Comparison of ENCODE assay signal across 19 cellular contexts in genomic region chr9:77877976-77878375, GRCh38.
A peak's percentile ranks its signal among the peaks of the same experiment; 100 is the strongest.
DNase-seq lines count a peak whose midpoint lies in the region; ATAC-seq, FAIRE-seq and TF ChIP-seq lines count a peak whose summit lies in the region.
"Had no signal": no experiment of that assay in that cellular context is flagged by ENCODE, and none has a peak within 500 bp of the region (broad histone marks: within the 10 kb centered on the region; RNA-seq: fewer than 3 reads in every experiment).

No MANE protein-coding gene starts in this region.

- H3K4me3 ChIP-seq in SJCRH30 = no peak overlapping the region
- H3K4me3 ChIP-seq: GM12878, GM23248 had no signal

- H3K27me3 Mint-ChIP-seq in neural crest cell (ENCODE audit: low read depth) = no peaks in the 10 kb centered on the region
- H3K27me3 Mint-ChIP-seq: CD4-positive, alpha-beta memory T cell had no signal

- TF ChIP-seq CTCF in neural crest cell (conservative IDR thresholded peaks at IDR 0.05) = no peak

- H3K36me3 ChIP-seq in SJCRH30 = no peaks in the 10 kb centered on the region
- H3K36me3 ChIP-seq: BE2C had no signal

- no peak overlapping the region for H3K4me3 Mint-ChIP-seq in neural crest cell
- no peak overlapping the region for H3K4me3 Mint-ChIP-seq in stimulated activated effector memory CD8-positive, alpha-beta T cell treated with anti-CD3 and anti-CD28 coated beads, Interleukin-12 subunit alpha, Interleukin-12 subunit beta, amount 100 ng/mL, for 72 hours
- H3K4me3 Mint-ChIP-seq: CD4-positive, alpha-beta memory T cell had no signal

- H3K9me3 ChIP-seq in SJCRH30 (replicated peaks) = no peaks in the 10 kb centered on the region
- H3K9me3 ChIP-seq: BE2C had no signal

- DNase-seq in H54 (ENCODE audit: insufficient read length, low spot score) (no peak), SJCRH30 (peak; percentile 14 to 68), fibroblast of peridontal ligament (ENCODE audit: extremely low read depth) (peak; percentile 55), neural crest cell (ENCODE audit: low read depth, low spot score) (no peak), NCI-H1436 (lab: John Stamatoyannopoulos, UW) (no peak), NCI-H1417 (lab: John Stamatoyannopoulos, UW) (no peak)
- DNase-seq in stimulated activated effector memory CD8-positive, alpha-beta T cell treated with anti-CD3 and anti-CD28 coated beads, Interleukin-12 subunit alpha, Interleukin-12 subunit beta, amount 100 ng/mL, for 72 hours (ENCODE audit: low spot score in 2 of 2) = no peak
- DNase-seq: BE2C; CD4-positive, alpha-beta memory T cell; DMS79; GM23248; H7 had no signal

- H3K27ac Mint-ChIP-seq in neural crest cell (ENCODE audit: unreplicated experiment) = peak overlapping the region; percentile 95
- no peak overlapping the region for H3K27ac Mint-ChIP-seq in stimulated activated effector memory CD8-positive, alpha-beta T cell treated with anti-CD3 and anti-CD28 coated beads, Interleukin-12 subunit alpha, Interleukin-12 subunit beta, amount 100 ng/mL, for 72 hours
- H3K27ac Mint-ChIP-seq: CD4-positive, alpha-beta memory T cell had no signal

- no peak for ATAC-seq in stimulated activated effector memory CD8-positive, alpha-beta T cell treated with anti-CD3 and anti-CD28 coated beads, Interleukin-12 subunit alpha, Interleukin-12 subunit beta, amount 100 ng/mL, for 72 hours
- ATAC-seq in HG03045 (IDR thresholded peaks at IDR 0.05; ENCODE audit: unreplicated experiment) = no peak
- ATAC-seq: GM12878, HepG2 had no signal

- peaks cover 27% of the 10 kb centered on the region for H3K4me1 ChIP-seq in SJCRH30

- no peak for TF ChIP-seq POLR2A in H54 (IDR thresholded peaks at IDR 0.05; ENCODE audit: low read depth, low read length)

- peak overlapping the region; percentile 24 for H3K27ac ChIP-seq in SJCRH30
- H3K27ac ChIP-seq: C4-2B, GM23248 had no signal

- peak; percentile 6 for FAIRE-seq in H54 (lab: Jason Lieb, UNC)
- FAIRE-seq: A204.1, GM12878, GM18507, HepG2, HTR-8/SVneo had no signal

- peaks cover 3% of the 10 kb centered on the region for H3K36me3 Mint-ChIP-seq in neural crest cell (ENCODE audit: low read depth)
- peaks cover 5% of the 10 kb centered on the region for H3K36me3 Mint-ChIP-seq in stimulated activated effector memory CD8-positive, alpha-beta T cell treated with anti-CD3 and anti-CD28 coated beads, Interleukin-12 subunit alpha, Interleukin-12 subunit beta, amount 100 ng/mL, for 72 hours

- peaks cover 10% of the 10 kb centered on the region for H3K4me1 Mint-ChIP-seq in neural crest cell
- peaks cover 4% of the 10 kb centered on the region for H3K4me1 Mint-ChIP-seq in stimulated activated effector memory CD8-positive, alpha-beta T cell treated with anti-CD3 and anti-CD28 coated beads, Interleukin-12 subunit alpha, Interleukin-12 subunit beta, amount 100 ng/mL, for 72 hours

- no peaks in the 10 kb centered on the region for H3K9me3 Mint-ChIP-seq in neural crest cell
- no peaks in the 10 kb centered on the region for H3K9me3 Mint-ChIP-seq in stimulated activated effector memory CD8-positive, alpha-beta T cell treated with anti-CD3 and anti-CD28 coated beads, Interleukin-12 subunit alpha, Interleukin-12 subunit beta, amount 100 ng/mL, for 72 hours
- H3K9me3 Mint-ChIP-seq: CD4-positive, alpha-beta memory T cell had no signal

- no peaks in the 10 kb centered on the region for H3K27me3 ChIP-seq in SJCRH30
- H3K27me3 ChIP-seq: BE2C had no signal

Comparison
In these comparisons a context has a peak if more than half of its experiments do, and no peak if none do; other contexts are left out.
1. DNase-seq: peak in SJCRH30 (2 of 2) and fibroblast of peridontal ligament (single experiment); none in H54 (single experiment), neural crest cell (single experiment), stimulated activated effector memory CD8-positive, alpha-beta T cell treated with anti-CD3 and anti-CD28 coated beads, Interleukin-12 subunit alpha, Interleukin-12 subunit beta, amount 100 ng/mL, for 72 hours (0 of 2), NCI-H1436 (single experiment) and NCI-H1417 (0 of 3).